ENCODE assay signal across 14 cellular contexts in genomic region chr3:5136211-5136610, GRCh38. TPM values are rescaled to one million over a fixed set of nuclear protein-coding genes. Genes with fewer than 3 reads are reported as not detected.
A peak's percentile ranks its signal among the peaks of the same experiment; 100 is the strongest.
DNase-seq lines count a peak whose midpoint lies in the region; ATAC-seq and TF ChIP-seq lines count a peak whose summit lies in the region.
"Had no signal": no experiment of that assay in that cellular context is flagged by ENCODE, and none has a peak within 500 bp of the region (broad histone marks: within the 10 kb centered on the region; RNA-seq: fewer than 3 reads in every experiment).

No MANE protein-coding gene starts in this region.

- H3K79me2 ChIP-seq in Karpas-422 (ENCODE audit: low read length) (peaks cover 93% of the 10 kb centered on the region), mammary epithelial cell (ENCODE audit: insufficient read depth, low read length) (peaks cover 99% of the 10 kb centered on the region)

- DNase-seq in activated T-cell treated with anti-CD3 and anti-CD28 coated beads, Interleukin-2, amount 50 U/mL, for 72 hours: no peak
- no peak for DNase-seq in activated T-cell treated with anti-CD3 and anti-CD28 coated beads, Interleukin-2, amount 50 U/mL, for 1 hour
- no peak for DNase-seq in Karpas-422
- no peak for DNase-seq in mammary epithelial cell
- DNase-seq in spleen: no peak
- DNase-seq in midbrain (lab: John Stamatoyannopoulos, UW): no peak
- DNase-seq in stimulated activated CD4-positive, alpha-beta T cell treated with anti-CD3 and anti-CD28 coated beads, Interleukin-4, amount 100 ng/mL, for 1 hour: no peak
- DNase-seq: brain microvascular endothelial cell; DMS53; effector CD8-positive, alpha-beta T cell; mucosa of descending colon had no signal

- WGBS in mammary epithelial cell (ENCODE audit: low coverage, missing lambda C conversion rate): 100% methylated on average over 2 of the region's 2 CpGs
- WGBS in spleen, 5 donors: 93 to 99% (median 95%) methylated on average over 2 of the region's 2 CpGs

- H3K9me3 Mint-ChIP-seq in activated T-cell treated with anti-CD3 and anti-CD28 coated beads, Interleukin-2, amount 50 U/mL, for 72 hours: no peaks in the 10 kb centered on the region

- dilution Hi-C loops in mammary epithelial cell (cut with HindIII; ENCODE audit: low sequenced_read_pairs): loop anchor here (5.0 kb wide), 2 partner anchors 51 to 149 kb away; partner anchors contain the start of gene EDEM1

- peaks cover 61% of the 10 kb centered on the region for H3K4me1 Mint-ChIP-seq in activated T-cell treated with anti-CD3 and anti-CD28 coated beads, Interleukin-2, amount 50 U/mL, for 72 hours (ENCODE audit: low read depth)

- CTCF ChIA-PET in mammary epithelial cell (lab: Charles Lee; ENCODE audit: low non-redundant PET): interaction anchor here (0.6 kb wide), 1 partner anchor 58 kb away, joined by 7 read pairs; no protein-coding TSS in a partner anchor

- H3K36me3 Mint-ChIP-seq in activated T-cell treated with anti-CD3 and anti-CD28 coated beads, Interleukin-2, amount 50 U/mL, for 72 hours (ENCODE audit: insufficient read depth in 2 of 2): peaks cover 2 to 9% of the 10 kb centered on the region in 2 donors

- peak overlapping the region; percentile 92 for H3K27ac Mint-ChIP-seq in activated T-cell treated with anti-CD3 and anti-CD28 coated beads, Interleukin-2, amount 50 U/mL, for 72 hours

- peaks cover 11% of the 10 kb centered on the region; the same call in 1 of the 2 replicates for H4K20me1 ChIP-seq in Karpas-422 (ENCODE audit: insufficient read depth, low read depth, low read length)
- no peaks in the 10 kb centered on the region for H4K20me1 ChIP-seq in mammary epithelial cell (ENCODE audit: insufficient read depth, low read length)

- H3K36me3 ChIP-seq in Karpas-422 (ENCODE audit: insufficient read depth, low read length) (0 out of 2 replicates have a peak, but pooled peaks cover 4% of the 10 kb centered on the region), mammary epithelial cell (ENCODE audit: insufficient read depth, low read length) (no peaks in the 10 kb centered on the region), spleen (peaks cover 0 to 6% (median 0%) of the 10 kb centered on the region in 6 donors)
- H3K36me3 ChIP-seq: brain microvascular endothelial cell, tibial nerve had no signal

- in situ Hi-C loops in mammary epithelial cell (cut with MboI; ENCODE audit: low sequenced_read_pairs in 2 of 2): no loop called here

- H2AFZ ChIP-seq in Karpas-422 (ENCODE audit: low read length) (no peak overlapping the region), mammary epithelial cell (ENCODE audit: low read depth, low read length) (no peak overlapping the region)

- H3K27ac ChIP-seq in Karpas-422 (ENCODE audit: low read length): 0 out of 2 replicates have a peak overlapping the region, but pooled peaks have one; percentile 15
- peak overlapping the region; percentile 73 for H3K27ac ChIP-seq in mammary epithelial cell (ENCODE audit: insufficient read depth, low read depth, low read length)
- H3K27ac ChIP-seq in spleen: peak overlapping the region in 5 of 8 donors; percentile 13 to 79 (median 60)
- H3K27ac ChIP-seq: brain microvascular endothelial cell, SJSA1, tibial nerve had no signal

- no TSS peak for BruUV-seq in mammary epithelial cell (replicated peaks; lab: Mats Ljungman, UMichigan)

- TF ChIP-seq CTCF in mammary epithelial cell (conservative IDR thresholded peaks at IDR 0.05 in 1 of 2, IDR thresholded peaks at IDR 0.05 in 1 of 2; ENCODE audit: extremely low read depth in 1 of 2, insufficient read depth in 1 of 2, low read depth in 1 of 2, low read length in 2 of 2) (no peak), spleen (IDR thresholded peaks at IDR 0.05 in 8 of 11, conservative IDR thresholded peaks at IDR 0.05 in 3 of 11) (no peak)

- no peaks in the 10 kb centered on the region for H3K27me3 ChIP-seq in Karpas-422 (ENCODE audit: low read length)
- no peaks in the 10 kb centered on the region for H3K27me3 ChIP-seq in mammary epithelial cell (ENCODE audit: insufficient read depth, low read length)
- no peaks in the 10 kb centered on the region for H3K27me3 ChIP-seq in spleen (replicated peaks in 1 of 7)
- H3K27me3 ChIP-seq: brain microvascular endothelial cell, SJSA1, tibial nerve had no signal

- H3K4me2 ChIP-seq in Karpas-422 (ENCODE audit: low read depth, low read length, poor library complexity, severe bottlenecking): no peak overlapping the region
- H3K4me2 ChIP-seq in mammary epithelial cell (ENCODE audit: insufficient read depth, low read depth, low read length): peak overlapping the region; percentile 63

- H3K4me1 ChIP-seq in Karpas-422 (ENCODE audit: low read length): peaks cover 11% of the 10 kb centered on the region
- peaks cover 38% of the 10 kb centered on the region for H3K4me1 ChIP-seq in mammary epithelial cell (ENCODE audit: insufficient read depth, low read length)
- H3K4me1 ChIP-seq in spleen: peaks cover 32 to 98% (median 83%) of the 10 kb centered on the region in 6 donors

- intact Hi-C loops in mammary epithelial cell (cut with micrococcal nuclease): loop anchor here (2.0 to 5.0 kb wide), 3 partner anchors 51 to 166 kb away; partner anchors contain the start of gene EDEM1
- intact Hi-C loops in spleen (cut with DNase I; ENCODE audit: low total_unique reads): no loop called here

- H3K27me3 Mint-ChIP-seq in activated T-cell treated with anti-CD3 and anti-CD28 coated beads, Interleukin-2, amount 50 U/mL, for 72 hours (ENCODE audit: low read depth): no peaks in the 10 kb centered on the region

- peak overlapping the region in 1 of 2 donors; percentile 57 for H3K4me3 Mint-ChIP-seq in activated T-cell treated with anti-CD3 and anti-CD28 coated beads, Interleukin-2, amount 50 U/mL, for 72 hours

- no peak for ATAC-seq in activated T-cell treated with anti-CD3 and anti-CD28 coated beads, Interleukin-2, amount 50 U/mL, for 72 hours (replicated peaks in 1 of 2)
- no peak for ATAC-seq in GM21786 (IDR thresholded peaks at IDR 0.05; ENCODE audit: unreplicated experiment)

- H3K9me2 ChIP-seq in Karpas-422 (replicated peaks; ENCODE audit: insufficient read depth, low read length): no peaks in the 10 kb centered on the region

- H3K9ac ChIP-seq in Karpas-422 (ENCODE audit: low read length) (no peak overlapping the region), mammary epithelial cell (ENCODE audit: insufficient read depth, low read length) (peak overlapping the region; percentile 20)

- H3K4me3 ChIP-seq in Karpas-422 (ENCODE audit: low read length) (no peak overlapping the region), mammary epithelial cell (replicated peaks in 1 of 3; ENCODE audit: insufficient read depth in 1 of 3, low read depth in 2 of 3, low read length in 3 of 3) (no peak overlapping the region), spleen (no peak overlapping the region)
- H3K4me3 ChIP-seq: mucosa of descending colon, SJSA1, tibial nerve had no signal

- H3K9me3 ChIP-seq in Karpas-422 (ENCODE audit: low read length): no peaks in the 10 kb centered on the region
- H3K9me3 ChIP-seq in mammary epithelial cell (replicated peaks; ENCODE audit: insufficient read depth, low read length): no peaks in the 10 kb centered on the region
- H3K9me3 ChIP-seq in spleen: no peaks in the 10 kb centered on the region
- H3K9me3 ChIP-seq: mucosa of descending colon, SJSA1, tibial nerve had no signal

- TF ChIP-seq POLR2A in spleen (IDR thresholded peaks at IDR 0.05): no peak

RNA-seq across cellular contexts. Expression of gene ARL8B, which starts 14.1 kb away (rescaled TPM):
- total RNA-seq in activated T-cell treated with anti-CD3 and anti-CD28 coated beads, Interleukin-2, amount 50 U/mL, for 72 hours: 10 to 100 TPM; 61.3 to 73.6 TPM
- 20.9 and 52.4 TPM in 2 replicates for total RNA-seq in Karpas-422 (2014; rRNA removed; shearing (Covaris generic); ENCODE audit: low replicate concordance)
- total RNA-seq in mammary epithelial cell (10 to 100 TPM; 60.7 to 77.8 TPM), spleen (100 to 1,000 TPM in 1 of 7 donors, 10 to 100 TPM in 6; 55.6 to 120 (median 62.0) TPM)
- polyA plus RNA-seq in mammary epithelial cell (42.8 TPM), spleen (10 to 100 TPM; 23.0 to 36.8 (median 28.0) TPM)
- 75.5 TPM for polyA minus RNA-seq in mammary epithelial cell

RNA-seq across cellular contexts. Expression of gene EDEM1, which starts 51.3 kb away (rescaled TPM):
- total RNA-seq in activated T-cell treated with anti-CD3 and anti-CD28 coated beads, Interleukin-2, amount 50 U/mL, for 72 hours: 100 to 1,000 TPM; 225 to 272 TPM
- 68.8 and 134 TPM in 2 replicates for total RNA-seq in Karpas-422 (2014; rRNA removed; shearing (Covaris generic); ENCODE audit: low replicate concordance)
- total RNA-seq in mammary epithelial cell: 10 to 100 TPM; 78.0 to 98.0 TPM
- polyA plus RNA-seq in mammary epithelial cell: 47.0 TPM
- polyA minus RNA-seq in mammary epithelial cell: 70.9 TPM
- 100 to 1,000 TPM in 1 of 7 donors, 10 to 100 TPM in 6; 69.0 to 174 (median 76.4) TPM for total RNA-seq in spleen
- polyA plus RNA-seq in spleen: 10 to 100 TPM in 2 of 3 donors, 1 to 10 TPM in 1; 8.4 to 12.2 (median 11.7) TPM

Comparison
In these comparisons a context has a peak if more than half of its experiments do, and no peak if none do; other contexts are left out.
1. H3K27ac ChIP-seq: peak in every context shown above with its lines; median percentile 73 in mammary epithelial cell; 60 in spleen; 15 in Karpas-422.